In genomic region chr10:43074827-43075611, GRCh38 we compare ENCODE assay signal across 18 cellular contexts. TPM values are rescaled to one million over a fixed set of nuclear protein-coding genes. Genes with fewer than 3 reads are reported as not detected.
"Had no signal": no experiment of that assay in that cellular context is flagged by ENCODE, and none has a peak within 500 bp of the region (broad histone marks: within the 10 kb centered on the region; RNA-seq: fewer than 3 reads in every experiment).

No MANE protein-coding gene starts in this region.

- H3K27me3 ChIP-seq: pancreas, right lobe of liver, testis had no signal

- H3K4me1 ChIP-seq: colonic mucosa, pancreas, testis had no signal

- H3K27ac ChIP-seq: cardiac muscle cell, colonic mucosa, heart left ventricle, pancreas, right lobe of liver, testis, tibial nerve, upper lobe of right lung had no signal

- DNase-seq: cerebellar nuclear complex; colonic mucosa; effector CD4-positive, alpha-beta T cell; foreskin melanocyte; naive thymus-derived CD8-positive, alpha-beta T cell; nucleus accumbens; stimulated activated CD4-positive, alpha-beta T cell treated with anti-CD3 and anti-CD28 coated beads, Interleukin-15, amount 100 ng/mL, for 24 hours; stimulated activated CD4-positive, alpha-beta T cell treated with anti-CD3 and anti-CD28 coated beads, Interleukin-1b, Interleukin-23, amount 100 ng/mL, for 48 hours; stimulated activated CD4-positive, alpha-beta T cell treated with anti-CD3 and anti-CD28 coated beads, Interleukin-4, amount 100 ng/mL, for 4 hours; stimulated activated naive B cell treated with anti-CD40 and anti-IgM and Interleukin-4, amounts not matched to agents 10 μg/mL and 1 μg/mL and 100 μg/mL, for 72 hours; stimulated activated naive CD8-positive, alpha-beta T cell treated with anti-CD3 and anti-CD28 coated beads, Interleukin-15, amount 100 ng/mL, for 72 hours; testis; upper lobe of right lung had no signal

- H3K9me3 ChIP-seq: colonic mucosa, heart left ventricle, pancreas, right lobe of liver, testis, tibial nerve, upper lobe of right lung had no signal

- ATAC-seq: heart left ventricle; naive thymus-derived CD8-positive, alpha-beta T cell; pancreas; stimulated activated naive CD8-positive, alpha-beta T cell treated with anti-CD3 and anti-CD28 coated beads, Interleukin-15, amount 100 ng/mL, for 72 hours; upper lobe of right lung had no signal

- H3K4me3 ChIP-seq: cardiac muscle cell, colonic mucosa, heart left ventricle, pancreas, right lobe of liver, testis, tibial nerve, upper lobe of right lung had no signal

- H3K36me3 ChIP-seq: cardiac muscle cell, colonic mucosa, heart left ventricle, pancreas, right lobe of liver, tibial nerve, upper lobe of right lung had no signal

RNA-seq across cellular contexts. Expression of gene RET, which starts 1.9 kb away (rescaled TPM):
- total RNA-seq: naive thymus-derived CD8-positive, alpha-beta T cell had no signal
- polyA plus RNA-seq: cardiac muscle cell; naive thymus-derived CD8-positive, alpha-beta T cell had no signal
